Comparison of ENCODE assay signal across 8 cellular contexts in genomic region chr9:27247756-27248155, GRCh38. TPM values are rescaled to one million over a fixed set of nuclear protein-coding genes. Genes with fewer than 3 reads are reported as not detected.
DNase-seq lines count a peak whose midpoint lies in the region; ATAC-seq, FAIRE-seq and TF ChIP-seq lines count a peak whose summit lies in the region.

No MANE protein-coding gene starts in this region.

- no peak overlapping the region for H3K4me2 ChIP-seq in GM12878 (ENCODE audit: control insufficient read depth, insufficient read depth)

- H3K4me1 ChIP-seq in GM12878 (ENCODE audit: control insufficient read depth, insufficient read depth, low read length), result no peaks in the 10 kb centered on the region

- no peaks in the 10 kb centered on the region for H3K27me3 ChIP-seq in GM12878 (replicated peaks in 1 of 2; ENCODE audit: control insufficient read depth in 2 of 2, insufficient read depth in 2 of 2, low read length in 1 of 2)

- intact Hi-C loops in GM12878 (cut with micrococcal nuclease; ENCODE audit: unreplicated experiment), result loop anchor here (2.0 to 5.0 kb wide), 2 partner anchors 29 to 300 kb away; no protein-coding TSS in a partner anchor

- H3K79me2 ChIP-seq in GM12878 (ENCODE audit: control insufficient read depth, insufficient read depth, low read length), result no peaks in the 10 kb centered on the region

- 0% methylated on average over 2 of the region's 2 CpGs for WGBS in GM12878 (ENCODE audit: insufficient coverage, insufficient replicate concordance, low lambda C conversion rate, missing lambda C conversion rate)

- no peak overlapping the region for H3K27ac ChIP-seq in GM12878 (ENCODE audit: control insufficient read depth, insufficient read depth)

- BruUV-seq in GM12878 (replicated peaks; lab: Mats Ljungman, UMichigan), result no TSS peak

- no peak overlapping the region for H2AFZ ChIP-seq in GM12878 (ENCODE audit: control insufficient read depth, low read depth, low read length)

- H3K9me3 ChIP-seq in GM12878 (replicated peaks; ENCODE audit: control insufficient read depth, insufficient read depth, low read length), result no peaks in the 10 kb centered on the region

- no peak for TF ChIP-seq EP300 in GM12878 (IDR thresholded peaks at IDR 0.05; ENCODE audit: borderline replicate concordance in 1 of 2, control insufficient read depth in 1 of 2, low read depth in 2 of 2, low read length in 2 of 2)

- DNase-seq in ACHN, result peak; percentile 42
- DNase-seq in NCI-H1694 (lab: John Stamatoyannopoulos, UW), result peak; percentile 18
- no peak for DNase-seq in GM12878 (ENCODE audit: low read depth, low spot score)
- peak; percentile 65 for DNase-seq in islet precursor cell
- DNase-seq in kidney glomerular epithelial cell (lab: John Stamatoyannopoulos, UW), result no peak

- no peaks in the 10 kb centered on the region for H3K36me3 ChIP-seq in GM12878 (ENCODE audit: control insufficient read depth in 2 of 2, insufficient read depth in 2 of 2, low read length in 1 of 2)

- POLR2A ChIA-PET in GM12878 (lab: Charles Lee), result no interaction called here

- RAD21 ChIA-PET in GM12878 (lab: Charles Lee; ENCODE audit: unreplicated experiment), result interaction anchor here (1.1 to 2.0 kb wide), 2 partner anchors 24 to 29 kb away, joined by 3 to 8 read pairs; no protein-coding TSS in a partner anchor

- CTCF ChIA-PET in GM12878 (lab: Yijun Ruan, JAX), result interaction anchor here (0.7 to 2.1 kb wide), 11 partner anchors 9 to 300 kb away, joined by 3 to 14 read pairs (median 4); no protein-coding TSS in a partner anchor

- TF ChIP-seq CTCF in GM12874 (IDR thresholded peaks at IDR 0.05; ENCODE audit: insufficient read depth, low read depth, low read length) (peak; percentile 67), GM12878 (IDR thresholded peaks at IDR 0.05 in 2 of 3, conservative IDR thresholded peaks at IDR 0.05 in 1 of 3; ENCODE audit: control insufficient read depth in 2 of 3, extremely low read depth in 1 of 3, insufficient read depth in 1 of 3, low read depth in 3 of 3, low read length in 3 of 3) (peak; percentile 46 to 69 (median 65); a peak in 5 of 6 replicates)

- H3K4me3 ChIP-seq in GM12878, result no peak overlapping the region

- 0 out of 2 replicates have a peak, but pooled peaks have one; percentile 28 for TF ChIP-seq RAD21 in GM12878 (IDR thresholded peaks at IDR 0.05; ENCODE audit: insufficient read depth, low read depth, low read length)

- in situ Hi-C loops in ACHN (cut with HindIII; ENCODE audit: low pct_ligation_motif_present, low pct_unique_long_range_greater_than_20kb, low sequenced_read_pairs) (no loop called here), GM12878 (cut with MboI) (no loop called here)

- no peak overlapping the region for H3K9ac ChIP-seq in GM12878 (ENCODE audit: control insufficient read depth, insufficient read depth, low read length)

- peak; percentile 64 for ATAC-seq in HG02852 (IDR thresholded peaks at IDR 0.05; ENCODE audit: unreplicated experiment)
- peak; percentile 91 for ATAC-seq in GM12878
- no peak for ATAC-seq in GM18873 (IDR thresholded peaks at IDR 0.05; ENCODE audit: low FRiP score, unreplicated experiment)

- FAIRE-seq in GM12878 (lab: Jason Lieb, UNC), result no peak

- no peaks in the 10 kb centered on the region for H4K20me1 ChIP-seq in GM12878 (ENCODE audit: control insufficient read depth, insufficient read depth)

- SMC1A ChIA-PET in GM12878 (lab: Charles Lee; ENCODE audit: uncharacterized antibody, unreplicated experiment), result interaction anchor here (1.0 kb wide), 1 partner anchor 292 kb away, joined by 4 read pairs; no protein-coding TSS in a partner anchor

- no peak for TF ChIP-seq POLR2A in GM12878 (IDR thresholded peaks at IDR 0.05; ENCODE audit: low read depth, low read length)

TF ChIP-seq in GM12878, 131 proteins besides CTCF, POLR2A, EP300 and RAD21:
- TF ChIP-seq BACH1 (IDR thresholded peaks at IDR 0.05; ENCODE audit: borderline replicate concordance) (no peak), NR2F1 (conservative IDR thresholded peaks at IDR 0.05) (no peak), SMC3 (IDR thresholded peaks at IDR 0.05; ENCODE audit: borderline replicate concordance, low read length) (peak; percentile 49; the same call in 1 of the 2 replicates)

RNA-seq across cellular contexts. Expression of gene EQTN, which starts 49.2 kb away (rescaled TPM):
- total RNA-seq in GM12878 (2013; cell fraction: nucleolus; rRNA removed), result not detected in 2 replicates
- total RNA-seq in GM12878 (2014; rRNA removed) (not detected in 2 replicates), GM12878 (2014; rRNA removed; fragmentation: Illumina TruSeq; extraction: Trizol) (not detected in 2 replicates), GM12878 (2021) (not detected in 2 replicates)
- polyA plus RNA-seq in GM12878 (2011; ENCODE audit: low read depth), result not detected
- polyA plus RNA-seq in GM12878 (2011; rRNA removed) (0.20 TPM in 1 of 2 replicates, not detected in the other), GM12878 (2014; fragmentation: Illumina TruSeq; extraction: Trizol) (not detected in 2 replicates), GM12878 (2014; fragmentation: Nextera tagmentation; extraction: Ambion mirVana) (not detected), GM12878 (2014; rRNA removed) (not detected in 2 replicates), GM12878 (2016; fragmentation: Nextera tagmentation; extraction: Ambion mirVana) (not detected)
- not detected in 2 replicates for polyA plus RNA-seq in GM12878 (2011; cell fraction: cytosol; rRNA removed)
- polyA plus RNA-seq in GM12878 (2011; cell fraction: nucleus; rRNA removed), result 0.15 TPM in 1 of 2 replicates, not detected in the other
- polyA plus RNA-seq in GM12878 (2012), result not detected in 2 replicates
- polyA minus RNA-seq in GM12878 (2011; rRNA and poly(A)+ RNA removed), result not detected in 2 replicates
- not detected in 2 replicates for polyA minus RNA-seq in GM12878 (2011; cell fraction: cytosol; rRNA and poly(A)+ RNA removed)
- polyA minus RNA-seq in GM12878 (2011; cell fraction: nucleus; rRNA and poly(A)+ RNA removed), result not detected in 2 replicates

Comparison
In these comparisons a context has a peak if more than half of its experiments do, and no peak if none do; other contexts are left out.
1. DNase-seq: peak in ACHN (single experiment), NCI-H1694 (single experiment) and islet precursor cell (single experiment); none in GM12878 (single experiment) and kidney glomerular epithelial cell (single experiment).